ENCODE assay signal across 20 cellular contexts in genomic region chr5:79713727-79714126, GRCh38. TPM values are rescaled to one million over a fixed set of nuclear protein-coding genes. Genes with fewer than 3 reads are reported as not detected.
A peak's percentile ranks its signal among the peaks of the same experiment; 100 is the strongest.
DNase-seq lines count a peak whose midpoint lies in the region; ATAC-seq and TF ChIP-seq lines count a peak whose summit lies in the region.
"Had no signal": no experiment of that assay in that cellular context is flagged by ENCODE, and none has a peak within 500 bp of the region (broad histone marks: within the 10 kb centered on the region; RNA-seq: fewer than 3 reads in every experiment).

No MANE protein-coding gene starts in this region.

- H3K27ac ChIP-seq in SJSA1 (peak overlapping the region; percentile 26), gastrocnemius medialis (peak overlapping the region; percentile 99), caudate nucleus (ENCODE audit: low read depth, low read length) (no peak overlapping the region)
- H3K27ac ChIP-seq: 22Rv1; A549; BLaER1 treated with 17β-estradiol and CSF1 and Interleukin-3, amounts not matched to agents 10 nM and 100 nM; C4-2B had no signal

- ATAC-seq in Right ventricle myocardium inferior (peak; percentile 18), left ventricle myocardium superior (no peak), gastrocnemius medialis (peak; percentile 90 to 96)
- ATAC-seq: A549; CD8-positive, alpha-beta T cell had no signal

- H3K9me3 ChIP-seq in SJSA1 (replicated peaks) (no peaks in the 10 kb centered on the region; the same call in 1 of the 2 replicates), gastrocnemius medialis (no peaks in the 10 kb centered on the region)
- H3K9me3 ChIP-seq: A549, Caco-2 had no signal

- intact Hi-C loops in Right ventricle myocardium inferior (cut with DNase I) = no loop called here
- intact Hi-C loops in left ventricle myocardium superior (cut with micrococcal nuclease) = no loop called here
- intact Hi-C loops in gastrocnemius medialis (cut with DNase I; ENCODE audit: low total_unique reads) = no loop called here
- intact Hi-C loops in activated naive CD4-positive, alpha-beta T cell treated with anti-CD3 and anti-CD28 coated beads for 36 hours (cut with micrococcal nuclease) = no loop called here

- H3K4me1 ChIP-seq in SJSA1 (replicated peaks) (peaks cover 15% of the 10 kb centered on the region), gastrocnemius medialis (peaks cover 55 to 66% of the 10 kb centered on the region in 2 donors)
- H3K4me1 ChIP-seq: A549, Caco-2 had no signal

- in situ Hi-C loops in gastrocnemius medialis (cut with MboI; ENCODE audit: low sequenced_read_pairs in 4 of 4) = no loop called here

- no peaks in the 10 kb centered on the region for H3K4me1 Mint-ChIP-seq in activated naive CD4-positive, alpha-beta T cell treated with anti-CD3 and anti-CD28 coated beads for 36 hours (ENCODE audit: low read depth)
- H3K4me1 Mint-ChIP-seq: B cell had no signal

- no peak overlapping the region for H3K4me3 ChIP-seq in SJSA1
- no peak overlapping the region for H3K4me3 ChIP-seq in fibroblast of mammary gland (ENCODE audit: control insufficient read depth, low read depth, low read length)
- no peak overlapping the region for H3K4me3 ChIP-seq in gastrocnemius medialis
- H3K4me3 ChIP-seq: A549; BLaER1 treated with 17β-estradiol and CSF1 and Interleukin-3, amounts not matched to agents 10 nM and 100 nM had no signal

- TF ChIP-seq POLR2A in gastrocnemius medialis (IDR thresholded peaks at IDR 0.05) = no peak

- H3K36me3 ChIP-seq in SJSA1 (no peaks in the 10 kb centered on the region), gastrocnemius medialis (no peaks in the 10 kb centered on the region)
- H3K36me3 ChIP-seq: BLaER1 treated with 17β-estradiol and CSF1 and Interleukin-3, amounts not matched to agents 10 nM and 100 nM had no signal

- no peaks in the 10 kb centered on the region for H3K27me3 ChIP-seq in SJSA1 (replicated peaks)
- H3K27me3 ChIP-seq in gastrocnemius medialis = no peaks in the 10 kb centered on the region
- H3K27me3 ChIP-seq: BLaER1 treated with 17β-estradiol and CSF1 and Interleukin-3, amounts not matched to agents 10 nM and 100 nM had no signal

- CTCF ChIA-PET in activated naive CD4-positive, alpha-beta T cell treated with anti-CD3 and anti-CD28 coated beads for 36 hours (lab: Charles Lee) = interaction anchor here (0.6 kb wide), 2 partner anchors 147 to 368 kb away, joined by 3 to 4 read pairs; no protein-coding TSS in a partner anchor

- no peak overlapping the region for H3K27ac Mint-ChIP-seq in activated naive CD4-positive, alpha-beta T cell treated with anti-CD3 and anti-CD28 coated beads for 36 hours
- H3K27ac Mint-ChIP-seq: B cell; CD4-positive, alpha-beta T cell; CD8-positive, alpha-beta T cell had no signal

- no peak overlapping the region for H3K4me3 Mint-ChIP-seq in activated naive CD4-positive, alpha-beta T cell treated with anti-CD3 and anti-CD28 coated beads for 36 hours
- H3K4me3 Mint-ChIP-seq: B cell; CD4-positive, alpha-beta T cell; CD8-positive, alpha-beta T cell had no signal

- no peak for TF ChIP-seq CTCF in fibroblast of mammary gland (conservative IDR thresholded peaks at IDR 0.05; ENCODE audit: control insufficient read depth, insufficient read depth, low read depth, low read length)
- no peak for TF ChIP-seq CTCF in gastrocnemius medialis (IDR thresholded peaks at IDR 0.05 in 4 of 5, conservative IDR thresholded peaks at IDR 0.05 in 1 of 5)

- no peak for DNase-seq in Right ventricle myocardium inferior (ENCODE audit: missing footprints)
- no peak for DNase-seq in left ventricle myocardium superior
- DNase-seq in SJSA1 (ENCODE audit: low read depth in 1 of 2, low spot score in 2 of 2) = no peak
- peak; percentile 11 for DNase-seq in fibroblast of mammary gland (ENCODE audit: low read depth)
- no peak for DNase-seq in gastrocnemius medialis
- no peak for DNase-seq in activated CD4-positive, alpha-beta T cell treated with anti-CD3 and anti-CD28 coated beads for 4 hours
- no peak for DNase-seq in caudate nucleus (lab: John Stamatoyannopoulos, UW)
- no peak for DNase-seq in activated naive CD4-positive, alpha-beta T cell treated with anti-CD3 and anti-CD28 coated beads for 36 hours
- DNase-seq: AML-193; Caco-2; Calu3; CD4-positive, alpha-beta T cell; CD8-positive, alpha-beta T cell; DMS79 treated with DMSO at 0.1 percent for 48 hours; GF-D8 had no signal

- H3K9me3 Mint-ChIP-seq in activated naive CD4-positive, alpha-beta T cell treated with anti-CD3 and anti-CD28 coated beads for 36 hours = no peaks in the 10 kb centered on the region
- H3K9me3 Mint-ChIP-seq: CD4-positive, alpha-beta T cell; CD8-positive, alpha-beta T cell had no signal

- H3K36me3 Mint-ChIP-seq in activated naive CD4-positive, alpha-beta T cell treated with anti-CD3 and anti-CD28 coated beads for 36 hours (ENCODE audit: low read depth) = no peaks in the 10 kb centered on the region
- H3K36me3 Mint-ChIP-seq: CD8-positive, alpha-beta T cell had no signal

- H3K27me3 Mint-ChIP-seq in activated naive CD4-positive, alpha-beta T cell treated with anti-CD3 and anti-CD28 coated beads for 36 hours (ENCODE audit: low read depth) = no peaks in the 10 kb centered on the region
- H3K27me3 Mint-ChIP-seq: CD4-positive, alpha-beta T cell had no signal

RNA-seq across cellular contexts. Expression of gene CMYA5, which starts 24.1 kb away (rescaled TPM):
- 886 TPM for total RNA-seq in Right ventricle myocardium inferior
- 960 TPM for total RNA-seq in left ventricle myocardium superior
- 0.05 and 0.06 TPM in 2 replicates for total RNA-seq in SJSA1 (2014; rRNA removed; shearing (Covaris generic))
- 1,000 to 10,000 TPM; 3,049 to 3,867 (median 3,338) TPM for total RNA-seq in gastrocnemius medialis
- total RNA-seq in activated naive CD4-positive, alpha-beta T cell treated with anti-CD3 and anti-CD28 coated beads for 36 hours = under 1 TPM; 0.05 to 0.07 TPM

Comparison
In these comparisons a context has a peak if more than half of its experiments do, and no peak if none do; other contexts are left out.
1. RNA of gene CMYA5, which starts 24.1 kb away (total RNA-seq): 3,049 to 3,867 TPM in gastrocnemius medialis, 960 TPM in left ventricle myocardium superior (single experiment) and 886 TPM in Right ventricle myocardium inferior (single experiment); 0.05 to 0.07 TPM in activated naive CD4-positive, alpha-beta T cell treated with anti-CD3 and anti-CD28 coated beads for 36 hours and 0.05 to 0.06 TPM in SJSA1; every median in the first group is over 100 times any median in the second.